ENCODE assay signal across 13 cellular contexts in genomic region chr7:129108583-129108982, GRCh38.
"Had no signal": no experiment of that assay in that cellular context is flagged by ENCODE, and none has a peak within 500 bp of the region (broad histone marks: within the 10 kb centered on the region; RNA-seq: fewer than 3 reads in every experiment).

No MANE protein-coding gene starts in this region.

- DNase-seq: activated CD4-positive, alpha-beta memory T cell treated with anti-CD3 and anti-CD28 coated beads for 36 hours; activated CD8-positive, alpha-beta memory T cell treated with anti-CD3 and anti-CD28 coated beads, Interleukin-2, amount 50 U/mL, for 4 hours; activated naive CD8-positive, alpha-beta T cell treated with anti-CD3 and anti-CD28 coated beads, Interleukin-2, amount 10 ng/mL, durations not matched to agents 7 days and 5 days; aorta; caudate nucleus; effector CD8-positive, alpha-beta T cell; nephron progenitor cell; pancreas; stimulated activated CD4-positive, alpha-beta T cell treated with anti-CD3 and anti-CD28 coated beads, Interleukin-15, amount 100 ng/mL, for 24 hours; stimulated activated CD4-positive, alpha-beta T cell treated with anti-CD3 and anti-CD28 coated beads, Interleukin-4, amount 100 ng/mL, for 4 hours; stimulated activated naive CD8-positive, alpha-beta T cell treated with anti-CD3 and anti-CD28 coated beads, Interleukin-15, amount 100 ng/mL, for 72 hours; testis had no signal

- H3K9me3 ChIP-seq: pancreas, testis had no signal

- H3K36me3 ChIP-seq: pancreas had no signal

- H3K27ac ChIP-seq: coronary artery, pancreas, testis had no signal

- H3K27me3 ChIP-seq: pancreas, testis had no signal

- H3K4me3 ChIP-seq: coronary artery, pancreas, testis had no signal
